ENCODE assay signal across 8 cellular contexts in genomic region chr3:5188419-5189405, GRCh38. TPM values are rescaled to one million over a fixed set of nuclear protein-coding genes. Genes with fewer than 3 reads are reported as not detected.
A peak's percentile ranks its signal among the peaks of the same experiment; 100 is the strongest.
DNase-seq lines count a peak whose midpoint lies in the region; ATAC-seq and TF ChIP-seq lines count a peak whose summit lies in the region.

No MANE protein-coding gene starts in this region.

- peak overlapping the region; percentile 99 for H3K27ac Mint-ChIP-seq in activated CD8-positive, alpha-beta T cell treated with anti-CD3 and anti-CD28 coated beads, Interleukin-2, amount 10 ng/mL, durations not matched to agents 7 days and 5 days
- H3K27ac Mint-ChIP-seq in neural progenitor cell = peak overlapping the region; percentile 90

- TF ChIP-seq POLR2A in erythroblast (IDR thresholded peaks at IDR 0.05; ENCODE audit: low read length) = peak; percentile 18

- peak; percentile 9 for ATAC-seq in activated CD8-positive, alpha-beta T cell treated with anti-CD3 and anti-CD28 coated beads, Interleukin-2, amount 10 ng/mL, durations not matched to agents 7 days and 5 days
- no peak for ATAC-seq in HG03565 (IDR thresholded peaks at IDR 0.05; ENCODE audit: unreplicated experiment)

- H3K79me2 ChIP-seq in neural progenitor cell (ENCODE audit: low read depth) = peaks cover 47% of the 10 kb centered on the region

- peak overlapping the region; percentile 65 for H3K9ac ChIP-seq in neural progenitor cell

- peaks cover 41% of the 10 kb centered on the region for H3K4me1 Mint-ChIP-seq in activated CD8-positive, alpha-beta T cell treated with anti-CD3 and anti-CD28 coated beads, Interleukin-2, amount 10 ng/mL, durations not matched to agents 7 days and 5 days (ENCODE audit: low read depth)
- H3K4me1 Mint-ChIP-seq in neural progenitor cell = peaks cover 29% of the 10 kb centered on the region

- POLR2A ChIA-PET in activated CD8-positive, alpha-beta T cell treated with anti-CD3 and anti-CD28 coated beads, Interleukin-2, amount 10 ng/mL, durations not matched to agents 7 days and 5 days (lab: Charles Lee) = interaction anchor here (0.9 to 3.9 kb wide), 9 partner anchors 9 to 354 kb away, joined by 3 to 56 read pairs (median 4); partner anchors contain the start of gene ARL8B

- H3K36me3 Mint-ChIP-seq in activated CD8-positive, alpha-beta T cell treated with anti-CD3 and anti-CD28 coated beads, Interleukin-2, amount 10 ng/mL, durations not matched to agents 7 days and 5 days (ENCODE audit: low read depth) = peaks cover 39% of the 10 kb centered on the region
- peaks cover 18% of the 10 kb centered on the region for H3K36me3 Mint-ChIP-seq in neural progenitor cell

- peak overlapping the region; percentile 86 for H3K4me2 ChIP-seq in neural progenitor cell

- no peaks in the 10 kb centered on the region for H3K4me1 ChIP-seq in neural progenitor cell

- H3K4me3 ChIP-seq in neural progenitor cell = peak overlapping the region; percentile 75

- no peak for TF ChIP-seq CTCF in neural progenitor cell (IDR thresholded peaks at IDR 0.05)

- peak; percentile 4 for DNase-seq in NCI-H1105 treated with DMSO at 0.1 percent for 48 hours (lab: John Stamatoyannopoulos, UW)
- DNase-seq in NCI-H1105 (lab: John Stamatoyannopoulos, UW) = no peak
- DNase-seq in NCI-H69 (lab: John Stamatoyannopoulos, UW) = peak; percentile 33
- peak; percentile 63 for DNase-seq in activated CD8-positive, alpha-beta T cell treated with anti-CD3 and anti-CD28 coated beads, Interleukin-2, amount 10 ng/mL, durations not matched to agents 7 days and 5 days
- peak; percentile 69 to 72 for DNase-seq in erythroblast (lab: John Stamatoyannopoulos, UW)
- DNase-seq in neural progenitor cell (ENCODE audit: low spot score) = peak; percentile 36
- no peak for DNase-seq in Ammon's horn (ENCODE audit: low spot score)

- peaks cover 15% of the 10 kb centered on the region for H4K20me1 ChIP-seq in neural progenitor cell (ENCODE audit: low read depth)

- peaks cover 6% of the 10 kb centered on the region for H3F3A ChIP-seq in neural progenitor cell (ENCODE audit: low read depth)

- CTCF ChIA-PET in activated CD8-positive, alpha-beta T cell treated with anti-CD3 and anti-CD28 coated beads, Interleukin-2, amount 10 ng/mL, durations not matched to agents 7 days and 5 days (lab: Charles Lee) = interaction anchor here (1.2 to 3.3 kb wide), 5 partner anchors 9 to 477 kb away, joined by 3 to 19 read pairs (median 5); partner anchors contain the start of gene ARL8B

- peak overlapping the region; percentile 85 for H2AFZ ChIP-seq in neural progenitor cell (replicated peaks)

- H3K4me3 Mint-ChIP-seq in activated CD8-positive, alpha-beta T cell treated with anti-CD3 and anti-CD28 coated beads, Interleukin-2, amount 10 ng/mL, durations not matched to agents 7 days and 5 days = peak overlapping the region; percentile 87
- peak overlapping the region; percentile 97 for H3K4me3 Mint-ChIP-seq in neural progenitor cell

- no peak overlapping the region for H3K27ac ChIP-seq in neural progenitor cell

- H3K9me3 Mint-ChIP-seq in activated CD8-positive, alpha-beta T cell treated with anti-CD3 and anti-CD28 coated beads, Interleukin-2, amount 10 ng/mL, durations not matched to agents 7 days and 5 days (ENCODE audit: insufficient read depth) = no peaks in the 10 kb centered on the region
- H3K9me3 Mint-ChIP-seq in neural progenitor cell = no peaks in the 10 kb centered on the region

- H3K36me3 ChIP-seq in neural progenitor cell = no peaks in the 10 kb centered on the region

- no peaks in the 10 kb centered on the region for H3K27me3 Mint-ChIP-seq in activated CD8-positive, alpha-beta T cell treated with anti-CD3 and anti-CD28 coated beads, Interleukin-2, amount 10 ng/mL, durations not matched to agents 7 days and 5 days (ENCODE audit: low read depth)
- peaks cover 6% of the 10 kb centered on the region for H3K27me3 Mint-ChIP-seq in neural progenitor cell (ENCODE audit: insufficient read depth, low read depth)

- peaks cover 20% of the 10 kb centered on the region for H3K27me3 ChIP-seq in neural progenitor cell

- H3K9me3 ChIP-seq in neural progenitor cell (ENCODE audit: low read depth) = no peaks in the 10 kb centered on the region

RNA-seq across cellular contexts. Expression of gene EDEM1, which starts 1.2 kb away (rescaled TPM):
- total RNA-seq in activated CD8-positive, alpha-beta T cell treated with anti-CD3 and anti-CD28 coated beads, Interleukin-2, amount 10 ng/mL, durations not matched to agents 7 days and 5 days = 10 to 100 TPM; 81.7 to 84.3 TPM
- total RNA-seq in neural progenitor cell (ENCODE audit: low replicate concordance) = 11.8 and 12.3 TPM in 2 replicates

Comparison
In these comparisons a context has a peak if more than half of its experiments do, and no peak if none do; other contexts are left out.
1. DNase-seq: peak in NCI-H1105 treated with DMSO at 0.1 percent for 48 hours (single experiment), NCI-H69 (single experiment), activated CD8-positive, alpha-beta T cell treated with anti-CD3 and anti-CD28 coated beads, Interleukin-2, amount 10 ng/mL, durations not matched to agents 7 days and 5 days (single experiment), erythroblast (2 of 2) and neural progenitor cell (single experiment); none in NCI-H1105 (single experiment) and Ammon's horn (single experiment).